In the genomic region with DNA sequence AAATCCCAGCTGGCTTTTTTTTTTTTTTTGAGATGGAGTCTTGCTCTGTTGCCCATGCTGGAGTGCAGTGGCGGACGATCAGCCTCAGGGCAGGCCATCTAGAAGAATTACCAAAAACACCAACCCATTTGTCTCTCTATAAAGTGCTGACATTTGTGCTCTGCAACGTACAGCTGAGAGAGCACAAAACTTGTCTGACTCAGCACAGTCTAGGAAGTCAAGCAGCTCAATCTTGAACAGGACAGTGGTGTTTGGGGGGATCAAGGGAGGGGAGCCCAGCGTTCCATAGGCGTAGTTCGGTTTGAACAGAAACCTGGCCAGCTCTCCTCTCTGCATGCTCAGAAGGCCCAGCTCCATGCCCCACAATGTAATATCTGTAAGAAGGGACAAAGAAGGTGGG, we compare ENCODE assay signal across 1 cellular context. TPM values are rescaled to one million over a fixed set of nuclear protein-coding genes. Genes with fewer than 3 reads are reported as not detected.
"Had no signal": no experiment of that assay in that cellular context is flagged by ENCODE, and none has a peak within 500 bp of the region (broad histone marks: within the 10 kb centered on the region; RNA-seq: fewer than 3 reads in every experiment).

No MANE protein-coding gene starts in this region.

RNA-seq across cellular contexts. Expression of a gene that starts 2.2 kb away (rescaled TPM):
- total RNA-seq: kidney epithelial cell had no signal
